1 cellular context compared by ENCODE assay signal in genomic region chr15:80277147-80277546, GRCh38.
TF ChIP-seq lines count a peak whose summit lies in the region.

No MANE protein-coding gene starts in this region.

TF ChIP-seq in H1, 55 proteins besides CTCF, POLR2A, EP300 and RAD21:
- no peak for TF ChIP-seq TBP (IDR thresholded peaks at IDR 0.05; ENCODE audit: low read depth, low read length)
TF ChIP-seq in H1: peak in this region for 0.
